ENCODE assay signal across 9 cellular contexts in the genomic region with DNA sequence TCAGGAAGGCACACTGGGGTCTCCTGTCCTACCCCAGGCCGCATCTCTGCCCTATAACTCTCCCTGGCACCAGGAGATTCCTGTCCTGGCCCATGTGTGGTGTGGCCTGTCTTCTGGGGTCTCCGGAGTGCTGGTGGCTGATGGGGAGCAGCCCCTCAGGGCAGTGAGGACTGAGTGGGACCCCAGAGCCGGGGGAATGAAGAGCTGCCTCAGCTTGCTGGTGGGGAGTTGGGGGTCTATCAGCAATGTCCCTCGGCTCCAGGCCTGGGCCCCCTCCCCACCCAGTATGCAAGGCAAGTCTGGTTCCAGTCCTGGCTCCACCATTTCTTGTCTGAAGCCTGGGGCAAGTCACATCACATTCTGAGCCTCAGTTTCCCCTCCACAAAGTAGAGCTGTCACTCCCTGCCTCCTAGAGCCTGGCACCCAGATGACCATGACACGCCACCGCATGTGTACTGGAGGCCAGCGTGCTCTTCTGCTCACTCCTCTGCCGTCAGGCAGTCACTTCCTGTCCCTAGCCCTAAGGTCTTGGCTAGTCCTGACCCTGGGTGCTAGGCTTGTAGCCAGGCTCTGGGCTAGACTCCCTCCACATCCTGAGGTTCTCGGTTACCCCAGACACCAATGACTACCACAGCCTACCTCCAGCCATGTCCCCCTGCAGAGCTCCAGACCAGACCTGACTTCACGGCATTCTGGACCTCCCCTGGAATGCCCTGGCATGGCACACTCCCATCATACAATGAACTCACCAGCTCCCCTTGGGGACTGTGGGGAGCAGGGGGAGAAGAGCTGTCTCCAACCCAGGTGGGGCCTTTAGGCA. TPM values are rescaled to one million over a fixed set of nuclear protein-coding genes. Genes with fewer than 3 reads are reported as not detected.
DNase-seq lines count a peak whose midpoint lies in the region; ATAC-seq and TF ChIP-seq lines count a peak whose summit lies in the region.
"Had no signal": no experiment of that assay in that cellular context is flagged by ENCODE, and none has a peak within 500 bp of the region (broad histone marks: within the 10 kb centered on the region; RNA-seq: fewer than 3 reads in every experiment).

No MANE protein-coding gene starts in this region.

- no peak overlapping the region for H3K4me3 ChIP-seq in SU-DHL-6 (ENCODE audit: insufficient read depth, low read length, poor library complexity, severe bottlenecking)
- H3K4me3 ChIP-seq in esophagus squamous epithelium, result no peak overlapping the region

- peak overlapping the region; percentile 31 for H3K4me2 ChIP-seq in SU-DHL-6 (ENCODE audit: low read depth, low read length, poor library complexity, severe bottlenecking)

- no peaks in the 10 kb centered on the region for H4K20me1 ChIP-seq in SU-DHL-6 (ENCODE audit: low read depth, low read length)

- no peaks in the 10 kb centered on the region for H3K36me3 Mint-ChIP-seq in activated CD8-positive, alpha-beta memory T cell treated with anti-CD3 and anti-CD28 coated beads, Interleukin-2, amount 10 ng/mL, durations not matched to agents 7 days and 5 days

- H3K79me2 ChIP-seq in SU-DHL-6 (ENCODE audit: insufficient read depth, low read length), result no peaks in the 10 kb centered on the region

- ATAC-seq in activated CD8-positive, alpha-beta memory T cell treated with anti-CD3 and anti-CD28 coated beads, Interleukin-2, amount 10 ng/mL, durations not matched to agents 7 days and 5 days, result no peak
- no peak for ATAC-seq in stimulated activated naive CD8-positive, alpha-beta T cell treated with anti-CD3 and anti-CD28 coated beads, Interleukin-15, amount 100 ng/mL, for 72 hours
- ATAC-seq in GM19035 (IDR thresholded peaks at IDR 0.05; ENCODE audit: unreplicated experiment), result no peak

- H3K4me3 Mint-ChIP-seq in activated CD8-positive, alpha-beta memory T cell treated with anti-CD3 and anti-CD28 coated beads, Interleukin-2, amount 10 ng/mL, durations not matched to agents 7 days and 5 days, result no peak overlapping the region
- peak overlapping the region in 1 of 2 donors; percentile 22 for H3K4me3 Mint-ChIP-seq in stimulated activated naive CD8-positive, alpha-beta T cell treated with anti-CD3 and anti-CD28 coated beads, Interleukin-15, amount 100 ng/mL, for 72 hours

- H3K4me1 Mint-ChIP-seq in activated CD8-positive, alpha-beta memory T cell treated with anti-CD3 and anti-CD28 coated beads, Interleukin-2, amount 10 ng/mL, durations not matched to agents 7 days and 5 days, result peaks cover 77% of the 10 kb centered on the region
- H3K4me1 Mint-ChIP-seq in stimulated activated naive CD8-positive, alpha-beta T cell treated with anti-CD3 and anti-CD28 coated beads, Interleukin-15, amount 100 ng/mL, for 72 hours, result peaks cover 90% of the 10 kb centered on the region

- no peaks in the 10 kb centered on the region for H3K9me3 Mint-ChIP-seq in activated CD8-positive, alpha-beta memory T cell treated with anti-CD3 and anti-CD28 coated beads, Interleukin-2, amount 10 ng/mL, durations not matched to agents 7 days and 5 days (ENCODE audit: low read depth)
- no peaks in the 10 kb centered on the region for H3K9me3 Mint-ChIP-seq in stimulated activated naive CD8-positive, alpha-beta T cell treated with anti-CD3 and anti-CD28 coated beads, Interleukin-15, amount 100 ng/mL, for 72 hours

- H3K9me3 ChIP-seq in SU-DHL-6 (ENCODE audit: insufficient read depth, low read length) (no peaks in the 10 kb centered on the region), esophagus squamous epithelium (no peaks in the 10 kb centered on the region)

- H3K27me3 ChIP-seq in SU-DHL-6 (ENCODE audit: low read length), result no peaks in the 10 kb centered on the region
- H3K27me3 ChIP-seq in esophagus squamous epithelium, result no peaks in the 10 kb centered on the region

- no peak for TF ChIP-seq POLR2A in esophagus squamous epithelium (IDR thresholded peaks at IDR 0.05)

- H3K9me2 ChIP-seq in SU-DHL-6 (replicated peaks; ENCODE audit: insufficient read depth, low read length), result no peaks in the 10 kb centered on the region

- no peak for DNase-seq in activated CD8-positive, alpha-beta memory T cell treated with anti-CD3 and anti-CD28 coated beads, Interleukin-2, amount 10 ng/mL, durations not matched to agents 7 days and 5 days
- DNase-seq in activated CD8-positive, alpha-beta memory T cell treated with anti-CD3 and anti-CD28 coated beads, Interleukin-2, amount 50 U/mL, for 48 hours, result no peak
- DNase-seq in esophagus squamous epithelium (lab: John Stamatoyannopoulos, UW) (no peak), NCI-H1436 treated with DMSO at 0.1 percent for 48 hours (lab: John Stamatoyannopoulos, UW) (no peak), HPDE6-E6E7 (ENCODE audit: extremely low spot score) (no peak)
- DNase-seq in stimulated activated naive CD8-positive, alpha-beta T cell treated with anti-CD3 and anti-CD28 coated beads, Interleukin-15, amount 100 ng/mL, for 72 hours, result no peak
- DNase-seq: WERI-Rb-1 had no signal

- H3K27me3 Mint-ChIP-seq in activated CD8-positive, alpha-beta memory T cell treated with anti-CD3 and anti-CD28 coated beads, Interleukin-2, amount 10 ng/mL, durations not matched to agents 7 days and 5 days, result no peaks in the 10 kb centered on the region
- H3K27me3 Mint-ChIP-seq in stimulated activated naive CD8-positive, alpha-beta T cell treated with anti-CD3 and anti-CD28 coated beads, Interleukin-15, amount 100 ng/mL, for 72 hours, result no peaks in the 10 kb centered on the region

- CTCF ChIA-PET in activated CD8-positive, alpha-beta memory T cell treated with anti-CD3 and anti-CD28 coated beads, Interleukin-2, amount 10 ng/mL, durations not matched to agents 7 days and 5 days (lab: Charles Lee), result interaction anchor here (0.8 to 3.1 kb wide), 4 partner anchors 14 to 73 kb away, joined by 3 to 16 read pairs (median 5); partner anchors contain the start of gene STARD10

- H3F3A ChIP-seq in SU-DHL-6 (ENCODE audit: insufficient read depth), result peaks cover 6% of the 10 kb centered on the region; the same call in 1 of the 2 replicates

- H3K27ac ChIP-seq in SU-DHL-6 (ENCODE audit: low read depth, low read length) (peak overlapping the region; percentile 30), esophagus squamous epithelium (peak overlapping the region; percentile 13 to 86 (median 54))
- H3K27ac ChIP-seq: WERI-Rb-1 had no signal

- H3K36me3 ChIP-seq in SU-DHL-6 (ENCODE audit: low read length), result no peaks in the 10 kb centered on the region
- H3K36me3 ChIP-seq in esophagus squamous epithelium, result no peaks in the 10 kb centered on the region

- TF ChIP-seq CTCF in SU-DHL-6 (IDR thresholded peaks at IDR 0.05; ENCODE audit: insufficient read depth, low read length, poor library complexity, severe bottlenecking) (no peak), esophagus squamous epithelium (IDR thresholded peaks at IDR 0.05) (no peak)

- intact Hi-C loops in esophagus squamous epithelium (cut with DNase I), result no loop called here

- H2AFZ ChIP-seq in SU-DHL-6 (ENCODE audit: low read depth, low read length, severe bottlenecking), result no peak overlapping the region

- H3K9ac ChIP-seq in SU-DHL-6 (ENCODE audit: low read length), result peak overlapping the region; percentile 27; the same call in 1 of the 2 replicates

- H3K4me1 ChIP-seq in esophagus squamous epithelium, result peaks cover 37 to 88% (median 55%) of the 10 kb centered on the region in 3 donors

- 69 to 91% methylated on average over 6 of the region's 10 CpGs for WGBS in esophagus squamous epithelium, 2 donors

- peak overlapping the region; percentile 82 for H3K27ac Mint-ChIP-seq in activated CD8-positive, alpha-beta memory T cell treated with anti-CD3 and anti-CD28 coated beads, Interleukin-2, amount 10 ng/mL, durations not matched to agents 7 days and 5 days
- peak overlapping the region; percentile 47 to 89 for H3K27ac Mint-ChIP-seq in stimulated activated naive CD8-positive, alpha-beta T cell treated with anti-CD3 and anti-CD28 coated beads, Interleukin-15, amount 100 ng/mL, for 72 hours

RNA-seq across cellular contexts. Expression of gene ARAP1, which starts 12.8 kb away (rescaled TPM):
- total RNA-seq in activated CD8-positive, alpha-beta memory T cell treated with anti-CD3 and anti-CD28 coated beads, Interleukin-2, amount 10 ng/mL, durations not matched to agents 7 days and 5 days, result 100 to 1,000 TPM in 1 of 2 experiments, 10 to 100 TPM in 1; 96.5 to 104 TPM
- 100 to 1,000 TPM in 1 of 4 donors, 10 to 100 TPM in 3; 37.8 to 114 (median 70.6) TPM for total RNA-seq in esophagus squamous epithelium

RNA-seq across cellular contexts. Expression of gene STARD10, which starts 54.4 kb away (rescaled TPM):
- 10 to 100 TPM in 1 of 2 experiments, 1 to 10 TPM in 1; 8.4 to 18.4 TPM for total RNA-seq in activated CD8-positive, alpha-beta memory T cell treated with anti-CD3 and anti-CD28 coated beads, Interleukin-2, amount 10 ng/mL, durations not matched to agents 7 days and 5 days
- 10 to 100 TPM; 42.2 to 83.1 (median 49.4) TPM for total RNA-seq in esophagus squamous epithelium
